In genomic region chr5:67214713-67215591, GRCh38 we compare ENCODE assay signal across 9 cellular contexts. TPM values are rescaled to one million over a fixed set of nuclear protein-coding genes. Genes with fewer than 3 reads are reported as not detected.
DNase-seq lines count a peak whose midpoint lies in the region; ATAC-seq and TF ChIP-seq lines count a peak whose summit lies in the region.
"Had no signal": no experiment of that assay in that cellular context is flagged by ENCODE, and none has a peak within 500 bp of the region (broad histone marks: within the 10 kb centered on the region; RNA-seq: fewer than 3 reads in every experiment).

No MANE protein-coding gene starts in this region.

- CTCF ChIA-PET in activated CD4-positive, alpha-beta T cell treated with anti-CD3 and anti-CD28 coated beads, Interleukin-2, amount 10 ng/mL, durations not matched to agents 7 days and 5 days (lab: Charles Lee), result interaction anchor here (0.7 to 24.7 kb wide), 4 partner anchors 7 to 225 kb away, joined by 3 to 350 read pairs (median 5); no protein-coding TSS in a partner anchor

- peak; percentile 63 to 71 (median 66) for ATAC-seq in right lobe of liver

- intact Hi-C loops in ascending aorta (cut with DNase I) (no loop called here), right lobe of liver (cut with DNase I) (no loop called here), tibial artery (cut with DNase I; ENCODE audit: low total_unique reads) (no loop called here)

- no peak overlapping the region for H3K4me3 Mint-ChIP-seq in activated CD4-positive, alpha-beta T cell treated with anti-CD3 and anti-CD28 coated beads, Interleukin-2, amount 10 ng/mL, durations not matched to agents 7 days and 5 days

- no peak overlapping the region for H3K4me3 ChIP-seq in ascending aorta
- H3K4me3 ChIP-seq in right lobe of liver, result peak overlapping the region in 2 of 3 donors; percentile 29 to 39
- peak overlapping the region in 1 of 2 donors; percentile 45 for H3K4me3 ChIP-seq in tibial artery

- H3K27me3 Mint-ChIP-seq in activated CD4-positive, alpha-beta T cell treated with anti-CD3 and anti-CD28 coated beads, Interleukin-2, amount 10 ng/mL, durations not matched to agents 7 days and 5 days, result no peaks in the 10 kb centered on the region

- peaks cover 70% of the 10 kb centered on the region for H3K4me1 Mint-ChIP-seq in activated CD4-positive, alpha-beta T cell treated with anti-CD3 and anti-CD28 coated beads, Interleukin-2, amount 10 ng/mL, durations not matched to agents 7 days and 5 days

- no peak for TF ChIP-seq POLR2A in right lobe of liver (IDR thresholded peaks at IDR 0.05)

- no peaks in the 10 kb centered on the region for H3K36me3 ChIP-seq in ascending aorta
- H3K36me3 ChIP-seq in right lobe of liver, result no peaks in the 10 kb centered on the region
- H3K36me3 ChIP-seq in tibial artery, result no peaks in the 10 kb centered on the region

- H3K27me3 ChIP-seq in ascending aorta (no peaks in the 10 kb centered on the region), right lobe of liver (no peaks in the 10 kb centered on the region), tibial artery (no peaks in the 10 kb centered on the region)

- peaks cover 9% of the 10 kb centered on the region for H3K9me3 Mint-ChIP-seq in activated CD4-positive, alpha-beta T cell treated with anti-CD3 and anti-CD28 coated beads, Interleukin-2, amount 10 ng/mL, durations not matched to agents 7 days and 5 days

- no peak for DNase-seq in activated CD4-positive, alpha-beta T cell treated with anti-CD3 and anti-CD28 coated beads, Interleukin-2, amount 10 ng/mL, durations not matched to agents 7 days and 5 days
- DNase-seq in activated CD4-positive, alpha-beta T cell treated with anti-CD3 and anti-CD28 coated beads, Interleukin-2, amount 50 U/mL, for 48 hours, result no peak
- DNase-seq in ascending aorta (ENCODE audit: low spot score in 2 of 2), result no peak
- peak; percentile 73 to 84 (median 79) for DNase-seq in right lobe of liver
- no peak for DNase-seq in tibial artery
- no peak for DNase-seq in SHP77 treated with DMSO at 0.1 percent for 48 hours (lab: John Stamatoyannopoulos, UW)
- no peak for DNase-seq in NCI-H1092 treated with DMSO at 0.1 percent for 48 hours (lab: John Stamatoyannopoulos, UW)
- DNase-seq in HPDE6-E6E7 (ENCODE audit: extremely low spot score), result no peak
- DNase-seq: NCI-H187 treated with DMSO at 0.1 percent for 48 hours had no signal

- TF ChIP-seq CTCF in ascending aorta (IDR thresholded peaks at IDR 0.05), result no peak
- TF ChIP-seq CTCF in right lobe of liver (IDR thresholded peaks at IDR 0.05), result peak in 1 of 4 donors; percentile 19
- no peak for TF ChIP-seq CTCF in tibial artery (IDR thresholded peaks at IDR 0.05)

- H3K27ac ChIP-seq in ascending aorta (peak overlapping the region; percentile 48 to 80), right lobe of liver (peak overlapping the region; percentile 87 to 94 (median 91)), tibial artery (peak overlapping the region; percentile 51 to 75)

- H3K36me3 Mint-ChIP-seq in activated CD4-positive, alpha-beta T cell treated with anti-CD3 and anti-CD28 coated beads, Interleukin-2, amount 10 ng/mL, durations not matched to agents 7 days and 5 days (ENCODE audit: low read depth), result peaks cover 42% of the 10 kb centered on the region

- H3K9me3 ChIP-seq in ascending aorta, result no peaks in the 10 kb centered on the region
- no peaks in the 10 kb centered on the region for H3K9me3 ChIP-seq in right lobe of liver
- no peaks in the 10 kb centered on the region for H3K9me3 ChIP-seq in tibial artery

- H3K4me1 ChIP-seq in ascending aorta (peaks cover 3 to 15% of the 10 kb centered on the region in 2 donors), right lobe of liver (peaks cover 0 to 25% (median 14%) of the 10 kb centered on the region in 4 donors), tibial artery (peaks cover 0 to 21% (median 19%) of the 10 kb centered on the region in 4 donors)

- 33% methylated on average over 13 of the region's 15 CpGs for whole genome bisulfite sequencing in right lobe of liver (ENCODE audit: insufficient coverage, low coverage, low lambda C conversion rate, missing lambda C conversion rate)

- peak overlapping the region; percentile 99 for H3K27ac Mint-ChIP-seq in activated CD4-positive, alpha-beta T cell treated with anti-CD3 and anti-CD28 coated beads, Interleukin-2, amount 10 ng/mL, durations not matched to agents 7 days and 5 days

- POLR2A ChIA-PET in activated CD4-positive, alpha-beta T cell treated with anti-CD3 and anti-CD28 coated beads, Interleukin-2, amount 10 ng/mL, durations not matched to agents 7 days and 5 days (lab: Charles Lee), result interaction anchor here (1.8 kb wide), 1 partner anchor 8 kb away, joined by 5 read pairs; no protein-coding TSS in a partner anchor

RNA-seq across cellular contexts. Expression of gene CD180, which starts 18.4 kb away (rescaled TPM):
- under 1 TPM; 0.17 TPM for total RNA-seq in activated CD4-positive, alpha-beta T cell treated with anti-CD3 and anti-CD28 coated beads, Interleukin-2, amount 10 ng/mL, durations not matched to agents 7 days and 5 days
- total RNA-seq in ascending aorta, result 2.3 TPM
- total RNA-seq in right lobe of liver, result 1 to 10 TPM in 2 of 6 experiments, under 1 TPM in 4; 0.44 to 3.3 (median 0.67) TPM

Comparison
In these comparisons a context has a peak if more than half of its experiments do, and no peak if none do; other contexts are left out.
1. DNase-seq: peak in right lobe of liver (3 of 3); none in activated CD4-positive, alpha-beta T cell treated with anti-CD3 and anti-CD28 coated beads, Interleukin-2, amount 10 ng/mL, durations not matched to agents 7 days and 5 days (single experiment), activated CD4-positive, alpha-beta T cell treated with anti-CD3 and anti-CD28 coated beads, Interleukin-2, amount 50 U/mL, for 48 hours (0 of 2), ascending aorta (0 of 2), tibial artery (0 of 2), SHP77 treated with DMSO at 0.1 percent for 48 hours (single experiment), NCI-H1092 treated with DMSO at 0.1 percent for 48 hours (single experiment) and HPDE6-E6E7 (single experiment).
2. H3K4me3 ChIP-seq: peak in right lobe of liver (2 of 3); none in ascending aorta (0 of 2).
3. Peak in every context shown above with its lines, with median percentiles within 50 percentile points of each other: H3K27ac ChIP-seq.